ENCODE assay signal across 7 cellular contexts in the genomic region with DNA sequence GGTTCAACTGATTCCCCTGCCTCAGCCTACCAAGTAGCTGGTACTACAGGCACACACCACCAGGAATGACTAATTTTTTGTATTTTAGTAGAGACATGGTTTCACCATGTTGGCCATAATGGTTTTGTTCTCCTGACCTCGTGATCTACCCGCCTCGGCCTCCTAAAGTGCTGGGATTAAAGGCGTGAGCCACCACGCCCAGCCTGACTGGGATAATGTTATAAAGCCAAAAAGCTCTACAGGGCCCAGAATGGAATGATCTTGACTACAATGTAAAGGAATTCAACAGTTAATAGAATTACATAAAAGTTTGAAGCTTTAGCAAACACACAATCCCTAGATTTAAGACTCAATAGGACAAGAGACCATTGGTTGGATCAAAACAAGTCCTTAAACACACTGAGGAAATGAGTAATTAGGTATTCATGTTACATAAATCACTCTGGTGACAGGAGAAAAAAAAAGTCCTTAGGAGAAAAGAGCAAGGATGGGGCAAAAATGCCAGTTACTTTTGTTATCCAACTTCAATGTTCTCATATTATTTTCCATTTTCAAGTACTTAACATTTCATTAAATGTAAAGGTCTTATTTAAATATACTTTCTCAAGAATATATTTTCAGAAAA.
"Had no signal": no experiment of that assay in that cellular context is flagged by ENCODE, and none has a peak within 500 bp of the region (broad histone marks: within the 10 kb centered on the region; RNA-seq: fewer than 3 reads in every experiment).

No MANE protein-coding gene starts in this region.

- H3K27ac Mint-ChIP-seq: GM23338, H9, IgD-negative memory B cell had no signal

- H3K27ac ChIP-seq: KMS-11 had no signal

- DNase-seq: H9, HCEC 1CT, KBM-7 had no signal

- ATAC-seq: GM23338, HepG2 had no signal

- H3K36me3 Mint-ChIP-seq: IgD-negative memory B cell had no signal

- H3K4me1 Mint-ChIP-seq: GM23338, H9, IgD-negative memory B cell had no signal

- H3K4me3 Mint-ChIP-seq: GM23338, H9, IgD-negative memory B cell had no signal

- H3K4me3 ChIP-seq: GM23338 had no signal

- H3K27me3 Mint-ChIP-seq: IgD-negative memory B cell had no signal
